ENCODE assay signal across 2 cellular contexts in genomic region chr11:72599325-72600117, GRCh38.
TF ChIP-seq lines count a peak whose summit lies in the region.

No MANE protein-coding gene starts in this region.

TF ChIP-seq in WTC11, 78 proteins besides CTCF, POLR2A, EP300 and RAD21:
- TF ChIP-seq STAT6 (CRISPR knock-in tag; conservative IDR thresholded peaks at IDR 0.05; ENCODE audit: low read depth) (no peak), PRRX2 (CRISPR knock-in tag; IDR thresholded peaks at IDR 0.05) (no peak), NFE2L1 (CRISPR knock-in tag; IDR thresholded peaks at IDR 0.05) (no peak), SOX15 (CRISPR knock-in tag; IDR thresholded peaks at IDR 0.05) (no peak), ERG (CRISPR knock-in tag; IDR thresholded peaks at IDR 0.05) (no peak), GTF2I (CRISPR knock-in tag; conservative IDR thresholded peaks at IDR 0.05) (no peak), TCF7 (CRISPR knock-in tag; IDR thresholded peaks at IDR 0.05; ENCODE audit: low read depth) (no peak), FOXJ3 (CRISPR knock-in tag; IDR thresholded peaks at IDR 0.05; ENCODE audit: borderline replicate concordance) (no peak), ZSCAN18 (CRISPR knock-in tag; IDR thresholded peaks at IDR 0.05) (no peak), GABPB1 (CRISPR knock-in tag; IDR thresholded peaks at IDR 0.05) (no peak), ARID4B (CRISPR knock-in tag; IDR thresholded peaks at IDR 0.05; ENCODE audit: borderline replicate concordance) (no peak), CREB1 (CRISPR knock-in tag; IDR thresholded peaks at IDR 0.05) (no peak), CBFB (CRISPR knock-in tag; IDR thresholded peaks at IDR 0.05; ENCODE audit: low read depth) (no peak), ZNF425 (CRISPR knock-in tag; conservative IDR thresholded peaks at IDR 0.05) (no peak)

TF ChIP-seq in HepG2, 621 proteins besides CTCF, POLR2A, EP300 and RAD21:
- no peak for TF ChIP-seq HIVEP1 (CRISPR knock-in tag; IDR thresholded peaks at IDR 0.05)
- no peak for TF ChIP-seq ZNF263 (CRISPR knock-in tag; IDR thresholded peaks at IDR 0.05)
- TF ChIP-seq GATAD1 (CRISPR knock-in tag; IDR thresholded peaks at IDR 0.05), result no peak
- TF ChIP-seq ZNF280D (CRISPR knock-in tag; IDR thresholded peaks at IDR 0.05), result no peak
- TF ChIP-seq CBFB (CRISPR knock-in tag; IDR thresholded peaks at IDR 0.05), result no peak
- no peak for TF ChIP-seq DDIT3 (CRISPR knock-in tag; IDR thresholded peaks at IDR 0.05)
- TF ChIP-seq ZSCAN20 (CRISPR knock-in tag; IDR thresholded peaks at IDR 0.05; ENCODE audit: borderline replicate concordance), result no peak
- no peak for TF ChIP-seq FOXA1 (IDR thresholded peaks at IDR 0.05)
- no peak for TF ChIP-seq FOXA1 (CRISPR knock-in tag; IDR thresholded peaks at IDR 0.05)
- no peak for TF ChIP-seq SETDB1 (CRISPR knock-in tag; IDR thresholded peaks at IDR 0.05; ENCODE audit: borderline replicate concordance)
- no peak for TF ChIP-seq REL (CRISPR knock-in tag; conservative IDR thresholded peaks at IDR 0.05)
- TF ChIP-seq CEBPZ (IDR thresholded peaks at IDR 0.05; ENCODE audit: low read length), result no peak
- no peak for TF ChIP-seq ESRRA (CRISPR knock-in tag; IDR thresholded peaks at IDR 0.05; ENCODE audit: low read depth)
- no peak for TF ChIP-seq ZSCAN21 (CRISPR knock-in tag; IDR thresholded peaks at IDR 0.05; ENCODE audit: borderline replicate concordance)
